17 cellular contexts compared by ENCODE assay signal in the genomic region with DNA sequence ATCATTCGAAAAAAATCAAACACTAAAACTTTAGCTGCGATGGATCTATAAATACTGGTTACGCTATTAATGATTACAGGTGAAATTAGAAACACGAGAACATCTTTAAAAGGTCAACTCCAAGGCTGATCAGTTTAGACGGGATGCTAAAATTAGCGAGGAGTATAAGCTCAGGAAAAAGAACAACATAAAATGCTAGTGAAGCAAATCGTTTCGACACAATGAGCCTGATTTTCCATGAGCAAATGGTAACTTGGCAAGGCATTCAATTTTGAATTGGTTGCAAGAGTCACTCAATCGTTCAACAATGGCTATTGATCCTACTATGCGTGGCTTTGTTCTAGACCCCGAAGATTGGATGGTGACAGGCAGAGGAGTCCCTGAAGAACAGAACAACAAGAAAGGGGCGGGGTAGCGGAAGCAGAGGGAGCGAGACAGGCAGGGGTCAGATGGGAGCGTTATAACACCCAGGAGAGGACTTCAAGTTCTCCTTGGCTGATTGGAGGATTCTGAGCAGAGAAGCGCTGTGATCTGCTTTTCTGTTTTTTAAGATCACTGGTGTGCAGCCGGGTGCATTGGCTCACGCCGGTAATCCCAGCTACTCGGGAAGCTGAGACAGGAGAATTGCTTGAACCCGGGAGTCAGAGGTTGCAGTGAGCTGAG.
DNase-seq lines count a peak whose midpoint lies in the region; ATAC-seq and TF ChIP-seq lines count a peak whose summit lies in the region.
"Had no signal": no experiment of that assay in that cellular context is flagged by ENCODE, and none has a peak within 500 bp of the region (broad histone marks: within the 10 kb centered on the region; RNA-seq: fewer than 3 reads in every experiment).

No MANE protein-coding gene starts in this region.

- peaks cover 24% of the 10 kb centered on the region for H3K4me1 Mint-ChIP-seq in HFFc6 (ENCODE audit: low read depth)
- H3K4me1 Mint-ChIP-seq: activated CD4-positive, alpha-beta T cell treated with anti-CD3 and anti-CD28 coated beads, Interleukin-2, amount 10 ng/mL, durations not matched to agents 7 days and 5 days had no signal

- no peaks in the 10 kb centered on the region for H3K36me3 Mint-ChIP-seq in HFFc6 (ENCODE audit: low read depth)
- H3K36me3 Mint-ChIP-seq: CD4-positive, CD25-positive, alpha-beta regulatory T cell had no signal

- intact Hi-C loops in upper lobe of right lung (cut with DNase I) = no loop called here

- H3K9me3 Mint-ChIP-seq in HFFc6 = no peaks in the 10 kb centered on the region

- ATAC-seq in upper lobe of right lung (no peak), GM19324 (IDR thresholded peaks at IDR 0.05; ENCODE audit: low FRiP score, unreplicated experiment) (no peak)

- peak; percentile 26 for DNase-seq in DMS153 treated with DMSO at 0.1 percent for 48 hours (lab: John Stamatoyannopoulos, UW; ENCODE audit: unreplicated experiment)
- DNase-seq in DMS153 (lab: John Stamatoyannopoulos, UW) = no peak
- peak; percentile 39 for DNase-seq in NCI-H774 (lab: John Stamatoyannopoulos, UW)
- DNase-seq in iPS DF 19.7 (ENCODE audit: low read depth, low spot score) = peak; percentile 7
- DNase-seq in pons (ENCODE audit: low spot score) = peak; percentile 49
- DNase-seq in HFFc6 = no peak
- no peak for DNase-seq in upper lobe of right lung
- DNase-seq: activated CD4-positive, alpha-beta T cell treated with anti-CD3 and anti-CD28 coated beads, Interleukin-2, amount 10 ng/mL, durations not matched to agents 7 days and 5 days; activated T-cell treated with anti-CD3 and anti-CD28 coated beads, Interleukin-2, amount 50 U/mL, for 1 hour; CD4-positive, CD25-positive, alpha-beta regulatory T cell; effector memory CD4-positive, alpha-beta T cell; mammary epithelial cell; MM.1S; OCI-M1 had no signal

- no peak overlapping the region for H3K4me3 ChIP-seq in upper lobe of right lung
- H3K4me3 ChIP-seq: tibial nerve had no signal

- no peaks in the 10 kb centered on the region for H3K9me3 ChIP-seq in upper lobe of right lung
- H3K9me3 ChIP-seq: neutrophil, tibial nerve had no signal

- no peak for TF ChIP-seq CTCF in HFFc6 (IDR thresholded peaks at IDR 0.05)
- TF ChIP-seq CTCF in upper lobe of right lung (IDR thresholded peaks at IDR 0.05) = no peak

- no peaks in the 10 kb centered on the region for H3K36me3 ChIP-seq in upper lobe of right lung
- H3K36me3 ChIP-seq: tibial nerve had no signal

- H3K27ac Mint-ChIP-seq in HFFc6 = no peak overlapping the region
- H3K27ac Mint-ChIP-seq: activated CD4-positive, alpha-beta T cell treated with anti-CD3 and anti-CD28 coated beads, Interleukin-2, amount 10 ng/mL, durations not matched to agents 7 days and 5 days; CD4-positive, CD25-positive, alpha-beta regulatory T cell had no signal

- H3K27me3 Mint-ChIP-seq in HFFc6 (ENCODE audit: insufficient read depth) = no peaks in the 10 kb centered on the region

- no peak overlapping the region for H3K27ac ChIP-seq in upper lobe of right lung
- H3K27ac ChIP-seq: neutrophil, tibial nerve had no signal

- H3K4me3 Mint-ChIP-seq in HFFc6 = no peak overlapping the region
- H3K4me3 Mint-ChIP-seq: activated CD4-positive, alpha-beta T cell treated with anti-CD3 and anti-CD28 coated beads, Interleukin-2, amount 10 ng/mL, durations not matched to agents 7 days and 5 days had no signal

- peaks cover 11% of the 10 kb centered on the region for H3K4me1 ChIP-seq in upper lobe of right lung
- H3K4me1 ChIP-seq: tibial nerve had no signal

- H3K27me3 ChIP-seq in upper lobe of right lung = no peaks in the 10 kb centered on the region
- H3K27me3 ChIP-seq: neutrophil, tibial nerve had no signal

Comparison
In these comparisons a context has a peak if more than half of its experiments do, and no peak if none do; other contexts are left out.
1. DNase-seq: peak in DMS153 treated with DMSO at 0.1 percent for 48 hours (single experiment), NCI-H774 (single experiment), iPS DF 19.7 (single experiment) and pons (single experiment); none in DMS153 (single experiment), HFFc6 (single experiment) and upper lobe of right lung (single experiment).